ENCODE assay signal across 5 cellular contexts in genomic region chr9:123249162-123249561, GRCh38. TPM values are rescaled to one million over a fixed set of nuclear protein-coding genes. Genes with fewer than 3 reads are reported as not detected.
DNase-seq lines count a peak whose midpoint lies in the region; ATAC-seq, FAIRE-seq and TF ChIP-seq lines count a peak whose summit lies in the region.
"Not testable (repeated sequence)": the region's sequence is repeated elsewhere in the genome, so short reads cannot be mapped to it uniquely, and the experiment has no call there.

No MANE protein-coding gene starts in this region.

- not testable (repeated sequence) for H4K5ac ChIP-seq in H1 (ENCODE audit: insufficient read length, low read depth, low read length)

- ATAC-seq in activated B cell treated with CpG ODN at 0.5 μM for 24 hours (ENCODE audit: low read depth); stimulated activated naive B cell treated with anti-CD40 and anti-IgM and Interleukin-4, amounts not matched to agents 10 μg/mL and 1 μg/mL and 100 μg/mL, for 72 hours (replicated peaks): not testable (repeated sequence)

- H3K27ac ChIP-seq in DOHH2 (ENCODE audit: low read depth, low read length); H1 (ENCODE audit: low read depth, low read length): not testable (repeated sequence)
- peak overlapping the region; percentile 11; the same call in 1 of the 2 replicates for H3K27ac ChIP-seq in SU-DHL-6 (ENCODE audit: low read depth, low read length)

- not testable (repeated sequence) for H2BK12ac ChIP-seq in H1 (ENCODE audit: low read depth, low read length)

- intact Hi-C loops in activated B cell treated with CpG ODN at 0.5 μM for 24 hours (cut with micrococcal nuclease) = not testable (repeated sequence)

- not testable (repeated sequence) for H3K4ac ChIP-seq in H1 (replicated peaks; ENCODE audit: insufficient read length, low read depth, low read length)

- H2AFZ ChIP-seq in SU-DHL-6 (ENCODE audit: low read depth, low read length, severe bottlenecking); H1 (ENCODE audit: low read length): not testable (repeated sequence)

- H3K4me2 ChIP-seq in DOHH2 (ENCODE audit: low read length) = peak overlapping the region; percentile 22; the same call in 1 of the 2 replicates
- H3K4me2 ChIP-seq in SU-DHL-6 (ENCODE audit: low read depth, low read length, poor library complexity, severe bottlenecking); H1 (ENCODE audit: insufficient read depth in 1 of 2, low read depth in 2 of 2, low read length in 2 of 2): not testable (repeated sequence)

- H3K4me3 Mint-ChIP-seq in activated B cell treated with CpG ODN at 0.5 μM for 24 hours = not testable (repeated sequence)
- H3K4me3 Mint-ChIP-seq in stimulated activated naive B cell treated with anti-CD40 and anti-IgM and Interleukin-4, amounts not matched to agents 10 μg/mL and 1 μg/mL and 100 μg/mL, for 72 hours = peak overlapping the region in 1 of 2 donors; percentile 8

- peaks cover 23% of the 10 kb centered on the region for H3K36me3 Mint-ChIP-seq in activated B cell treated with CpG ODN at 0.5 μM for 24 hours (ENCODE audit: low read depth)
- peaks cover 2 to 32% of the 10 kb centered on the region in 2 donors for H3K36me3 Mint-ChIP-seq in stimulated activated naive B cell treated with anti-CD40 and anti-IgM and Interleukin-4, amounts not matched to agents 10 μg/mL and 1 μg/mL and 100 μg/mL, for 72 hours

- not testable (repeated sequence) for FAIRE-seq in H1 (lab: Jason Lieb, UNC)

- H2AK5ac ChIP-seq in H1 (ENCODE audit: low read depth, low read length) = not testable (repeated sequence)

- POLR2A ChIA-PET in activated B cell treated with CpG ODN at 0.5 μM for 24 hours (lab: Charles Lee) = interaction anchor here (1.0 to 1.9 kb wide), 3 partner anchors 8 to 14 kb away, joined by 3 to 12 read pairs (median 9); no protein-coding TSS in a partner anchor
- POLR2A ChIA-PET in H1 (lab: Charles Lee; ENCODE audit: partially characterized antibody) = not testable (repeated sequence)

- H3K27me3 Mint-ChIP-seq in activated B cell treated with CpG ODN at 0.5 μM for 24 hours; stimulated activated naive B cell treated with anti-CD40 and anti-IgM and Interleukin-4, amounts not matched to agents 10 μg/mL and 1 μg/mL and 100 μg/mL, for 72 hours: not testable (repeated sequence)

- peaks cover 96% of the 10 kb centered on the region for H3K4me1 ChIP-seq in DOHH2 (ENCODE audit: control insufficient read depth, low read length)
- not testable (repeated sequence) for H3K4me1 ChIP-seq in H1 (replicated peaks in 1 of 4; ENCODE audit: control insufficient read depth in 3 of 4, insufficient read depth in 4 of 4, low read length in 3 of 4)

- TF ChIP-seq RAD21 in H1 (IDR thresholded peaks at IDR 0.05 in 1 of 2, conservative IDR thresholded peaks at IDR 0.05 in 1 of 2; ENCODE audit: low read depth in 2 of 2, low read length in 2 of 2) = not testable (repeated sequence)

- not testable (repeated sequence) for TF ChIP-seq POLR2A in H1 (IDR thresholded peaks at IDR 0.05; ENCODE audit: control extremely low read depth in 1 of 2, low read depth in 2 of 2, low read length in 2 of 2)

- not testable (repeated sequence) for H3K9me3 ChIP-seq in DOHH2 (ENCODE audit: control insufficient read depth, insufficient read depth, low read length); SU-DHL-6 (ENCODE audit: insufficient read depth, low read length); H1 (ENCODE audit: insufficient read depth in 2 of 2, low read depth in 1 of 2, low read length in 1 of 2)

- H2BK20ac ChIP-seq in H1 (ENCODE audit: low read length) = not testable (repeated sequence)

- DNase-seq in activated B cell treated with CpG ODN at 0.5 μM for 24 hours; H1 (ENCODE audit: low read depth in 1 of 2, low spot score in 2 of 2); stimulated activated naive B cell treated with anti-CD40 and anti-IgM and Interleukin-4, amounts not matched to agents 10 μg/mL and 1 μg/mL and 100 μg/mL, for 72 hours: not testable (repeated sequence)

- WGBS in H1 (ENCODE audit: extremely low coverage in 1 of 2, insufficient coverage in 1 of 2, insufficient read length in 1 of 2, insufficient replicate concordance in 2 of 2, low coverage in 1 of 2, low lambda C conversion rate in 2 of 2, missing lambda C conversion rate in 1 of 2), 2 experiments = 93% methylated on average over 4 of the region's 4 CpGs; no CpG with 5 or more reads in 1 of the 2 experiments

- H4K8ac ChIP-seq in H1 (ENCODE audit: extremely low read depth, insufficient read depth, low read length) = not testable (repeated sequence)

- H3K79me2 ChIP-seq in DOHH2 (ENCODE audit: control insufficient read depth, low read length) (peaks cover 100% of the 10 kb centered on the region), SU-DHL-6 (ENCODE audit: insufficient read depth, low read length) (peaks cover 100% of the 10 kb centered on the region), H1 (ENCODE audit: control insufficient read depth in 1 of 2, insufficient read depth in 2 of 2, low read length in 2 of 2) (peaks cover 3 to 97% of the 10 kb centered on the region in 2 experiments)

- H3K4me3 ChIP-seq in DOHH2 (ENCODE audit: low read length); SU-DHL-6 (ENCODE audit: insufficient read depth, low read length, poor library complexity, severe bottlenecking); H1 (ENCODE audit: extremely low read depth in 1 of 4, insufficient read depth in 2 of 4, low read depth in 3 of 4, low read length in 4 of 4): not testable (repeated sequence)

- not testable (repeated sequence) for H3K14ac ChIP-seq in H1 (ENCODE audit: insufficient read length)

- not testable (repeated sequence) for TF ChIP-seq EP300 in H1 (IDR thresholded peaks at IDR 0.05; ENCODE audit: borderline replicate concordance in 1 of 2, low read depth in 2 of 2, low read length in 2 of 2)

- H2BK120ac ChIP-seq in H1 (replicated peaks; ENCODE audit: low read depth, low read length) = not testable (repeated sequence)

- H2BK5ac ChIP-seq in H1 (ENCODE audit: low read depth, low read length) = not testable (repeated sequence)

- H3K79me1 ChIP-seq in H1 (ENCODE audit: low read depth, low read length) = not testable (repeated sequence)

- H3K9me2 ChIP-seq in DOHH2 (replicated peaks; ENCODE audit: control insufficient read depth, low read length); SU-DHL-6 (replicated peaks; ENCODE audit: insufficient read depth, low read length): not testable (repeated sequence)

- H4K91ac ChIP-seq in H1 (replicated peaks; ENCODE audit: insufficient read length, low read length) = not testable (repeated sequence)

- peaks cover 86% of the 10 kb centered on the region for H3K4me1 Mint-ChIP-seq in activated B cell treated with CpG ODN at 0.5 μM for 24 hours
- peaks cover 42 to 87% of the 10 kb centered on the region in 2 donors for H3K4me1 Mint-ChIP-seq in stimulated activated naive B cell treated with anti-CD40 and anti-IgM and Interleukin-4, amounts not matched to agents 10 μg/mL and 1 μg/mL and 100 μg/mL, for 72 hours

- peaks cover 52% of the 10 kb centered on the region for H3K36me3 ChIP-seq in DOHH2 (ENCODE audit: control insufficient read depth, low read length)
- not testable (repeated sequence) for H3K36me3 ChIP-seq in SU-DHL-6 (ENCODE audit: low read length); H1 (ENCODE audit: control insufficient read depth in 2 of 4, insufficient read depth in 4 of 4, low read length in 3 of 4)

- H4K20me1 ChIP-seq in DOHH2 (ENCODE audit: control insufficient read depth, insufficient read depth, low read depth, low read length) (peaks cover 34% of the 10 kb centered on the region), SU-DHL-6 (ENCODE audit: low read depth, low read length) (peaks cover 31% of the 10 kb centered on the region)
- H4K20me1 ChIP-seq in H1 (replicated peaks in 1 of 2; ENCODE audit: control insufficient read depth in 1 of 2, insufficient read depth in 2 of 2, low read length in 2 of 2) = not testable (repeated sequence)

- not testable (repeated sequence) for H3K9me3 Mint-ChIP-seq in activated B cell treated with CpG ODN at 0.5 μM for 24 hours; stimulated activated naive B cell treated with anti-CD40 and anti-IgM and Interleukin-4, amounts not matched to agents 10 μg/mL and 1 μg/mL and 100 μg/mL, for 72 hours

- not testable (repeated sequence) for H3K27me3 ChIP-seq in DOHH2 (ENCODE audit: control insufficient read depth, low read length); SU-DHL-6 (ENCODE audit: low read length); H1 (replicated peaks in 1 of 4; ENCODE audit: control insufficient read depth in 3 of 4, extremely low read depth in 1 of 4, insufficient read depth in 3 of 4, low read length in 3 of 4)

- H3K23me2 ChIP-seq in H1 (ENCODE audit: low read depth, low read length) = not testable (repeated sequence)

- CTCF ChIA-PET in activated B cell treated with CpG ODN at 0.5 μM for 24 hours (lab: Charles Lee) = not testable (repeated sequence)
- CTCF ChIA-PET in H1 (lab: Charles Lee; ENCODE audit: partially characterized antibody) = interaction anchor here (1.1 to 1.3 kb wide), 2 partner anchors 15 to 17 kb away, joined by 3 read pairs; no protein-coding TSS in a partner anchor

- H3K56ac ChIP-seq in H1 (replicated peaks; ENCODE audit: insufficient read length, low read depth, low read length) = not testable (repeated sequence)

- H3F3A ChIP-seq in DOHH2 (ENCODE audit: control insufficient read depth, insufficient read depth) = peaks cover 24% of the 10 kb centered on the region
- peaks cover 43% of the 10 kb centered on the region for H3F3A ChIP-seq in SU-DHL-6 (ENCODE audit: insufficient read depth)

- not testable (repeated sequence) for H3K18ac ChIP-seq in H1 (ENCODE audit: extremely low read depth, low read length)

- peak overlapping the region; percentile 35 for H3K27ac Mint-ChIP-seq in activated B cell treated with CpG ODN at 0.5 μM for 24 hours
- H3K27ac Mint-ChIP-seq in stimulated activated naive B cell treated with anti-CD40 and anti-IgM and Interleukin-4, amounts not matched to agents 10 μg/mL and 1 μg/mL and 100 μg/mL, for 72 hours = peak overlapping the region; percentile 69

- not testable (repeated sequence) for H3K23ac ChIP-seq in H1 (ENCODE audit: insufficient read length)

- not testable (repeated sequence) for H2BK15ac ChIP-seq in H1 (ENCODE audit: low read length)

- H3K9ac ChIP-seq in SU-DHL-6 (ENCODE audit: low read length); H1 (replicated peaks in 1 of 4; ENCODE audit: extremely low read depth in 1 of 4, low read depth in 3 of 4, low read length in 3 of 4): not testable (repeated sequence)

- TF ChIP-seq CTCF in DOHH2 (IDR thresholded peaks at IDR 0.05; ENCODE audit: low read depth, low read length, poor library complexity, severe bottlenecking); SU-DHL-6 (IDR thresholded peaks at IDR 0.05; ENCODE audit: insufficient read depth, low read length, poor library complexity, severe bottlenecking); activated B cell treated with CpG ODN at 0.5 μM for 24 hours (IDR thresholded peaks at IDR 0.05); H1 (IDR thresholded peaks at IDR 0.05; ENCODE audit: control extremely low read depth in 1 of 3, insufficient read depth in 1 of 3, low read depth in 1 of 3, low read length in 3 of 3): not testable (repeated sequence)

RNA-seq across cellular contexts. Expression of gene STRBP, which starts 19.2 kb away (rescaled TPM):
- total RNA-seq in activated B cell treated with CpG ODN at 0.5 μM for 24 hours = 124 and 127 TPM in 2 replicates
- total RNA-seq in H1 (2021; fragmentation: NEBNext Ultra II Directional; extraction: Animal tissue kit (Norgen Biotek cat#: 25700)) = 105 and 106 TPM in 2 replicates
- 16.8 and 29.7 TPM in 2 replicates for polyA plus RNA-seq in H1 (2011; rRNA removed)
- 53.3 TPM for polyA plus RNA-seq in H1 (2011; cell fraction: cytosol; rRNA removed)
- polyA plus RNA-seq in H1 (2011; cell fraction: nucleus; rRNA removed) = 63.8 TPM
- 83.7 to 103 TPM (median 93.9 TPM) in 4 replicates for polyA plus RNA-seq in H1 (2012, experiment 1 of 2)
- polyA plus RNA-seq in H1 (2012, experiment 2 of 2) = 5.3 TPM
- 68.8 TPM for polyA plus RNA-seq in H1 (2013, experiment 1 of 2)
- 67.2 TPM for polyA plus RNA-seq in H1 (2013, experiment 2 of 2)
- polyA minus RNA-seq in H1 (2011; rRNA and poly(A)+ RNA removed) = 64.0 and 69.4 TPM in 2 replicates
- polyA minus RNA-seq in H1 (2011; cell fraction: cytosol; rRNA and poly(A)+ RNA removed) = 61.0 TPM
- 88.7 TPM for polyA minus RNA-seq in H1 (2011; cell fraction: nucleus; rRNA and poly(A)+ RNA removed)
